ENCODE assay signal across 8 cellular contexts in the genomic region with DNA sequence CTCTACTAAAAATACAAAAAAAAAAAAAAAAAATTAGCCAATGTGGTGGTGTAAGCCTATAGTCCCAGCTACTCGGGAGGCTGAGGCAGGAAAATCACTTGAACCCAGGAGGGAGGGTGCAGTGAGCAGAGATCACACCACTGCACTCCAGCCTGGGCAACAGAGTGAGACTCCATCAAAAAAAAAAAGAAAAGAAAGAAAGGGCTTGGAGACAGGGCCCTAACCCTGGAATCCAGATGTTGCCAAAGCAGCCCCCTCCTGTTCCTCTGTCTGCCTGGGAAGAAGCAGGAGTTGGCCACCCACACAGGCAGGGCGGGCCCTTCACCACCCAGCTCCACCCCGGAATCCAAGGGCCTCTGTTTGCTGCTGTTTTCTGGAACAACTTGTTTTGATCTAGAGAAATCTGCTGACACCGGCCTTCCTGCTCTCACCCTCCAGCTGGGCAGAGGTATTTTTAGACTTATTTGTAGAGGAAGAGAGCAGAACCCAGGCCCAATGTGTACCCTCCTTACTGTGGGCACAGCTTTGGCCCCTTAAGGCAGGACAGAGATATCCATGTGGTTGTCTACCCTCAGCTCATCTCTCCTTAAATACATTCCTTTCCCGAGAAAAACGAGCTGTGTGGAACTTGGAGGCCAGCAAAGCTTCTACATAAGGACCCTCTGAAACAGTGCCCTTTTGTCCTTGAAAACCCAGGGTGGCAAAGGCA. TPM values are rescaled to one million over a fixed set of nuclear protein-coding genes. Genes with fewer than 3 reads are reported as not detected.
DNase-seq lines count a peak whose midpoint lies in the region; ATAC-seq and TF ChIP-seq lines count a peak whose summit lies in the region.

No MANE protein-coding gene starts in this region.

- 0 to 2% methylated on average over 6 of the region's 6 CpGs for whole genome bisulfite sequencing in esophagus, 2 donors
- WGBS in testis, 2 donors = 16 to 17% methylated on average over 6 of the region's 6 CpGs

- TF ChIP-seq POLR2A in GM15510 (IDR thresholded peaks at IDR 0.05; ENCODE audit: borderline replicate concordance, extremely low read depth, insufficient read length) = peak; percentile 50
- no peak for TF ChIP-seq POLR2A in testis (IDR thresholded peaks at IDR 0.05)

- peaks cover 57% of the 10 kb centered on the region for H3K4me1 Mint-ChIP-seq in activated T-cell treated with anti-CD3 and anti-CD28 coated beads, Interleukin-2, amount 50 U/mL, for 24 hours (ENCODE audit: low read depth)

- intact Hi-C loops in A673 (cut with micrococcal nuclease; ENCODE audit: unreplicated experiment) (loop anchor here (2.0 to 5.0 kb wide), 3 partner anchors 38 to 83 kb away; a partner anchor contains a TSS), testis (cut with DNase I; ENCODE audit: low total_unique reads) (loop anchor here (5.0 kb wide), 1 partner anchor 77 kb away; a partner anchor contains a TSS)

- no peaks in the 10 kb centered on the region for H3K27me3 ChIP-seq in A673 (replicated peaks; ENCODE audit: insufficient read depth, low read depth, low read length, poor library complexity)
- H3K27me3 ChIP-seq in esophagus (ENCODE audit: control insufficient read depth in 1 of 2, insufficient read depth in 2 of 2, low read length in 2 of 2) = no peaks in the 10 kb centered on the region
- H3K27me3 ChIP-seq in muscle layer of colon (ENCODE audit: control insufficient read depth in 1 of 2, insufficient read depth in 2 of 2, low read length in 2 of 2) = no peaks in the 10 kb centered on the region
- H3K27me3 ChIP-seq in testis = no peaks in the 10 kb centered on the region

- CTCF ChIA-PET in A673 (lab: Charles Lee) = interaction anchor here (0.7 to 0.8 kb wide), 2 partner anchors 77 to 440 kb away, joined by 3 to 4 read pairs; a partner anchor contains a TSS

- no peaks in the 10 kb centered on the region for H3K9me3 ChIP-seq in A673 (ENCODE audit: low read depth, low read length, poor library complexity, severe bottlenecking)
- H3K9me3 ChIP-seq in esophagus (ENCODE audit: control insufficient read depth in 2 of 2, insufficient read depth in 1 of 2, low read depth in 1 of 2, low read length in 1 of 2) = no peaks in the 10 kb centered on the region
- no peaks in the 10 kb centered on the region for H3K9me3 ChIP-seq in muscle layer of colon (ENCODE audit: low read length)
- no peaks in the 10 kb centered on the region for H3K9me3 ChIP-seq in testis

- TF ChIP-seq CTCF in A673 (conservative IDR thresholded peaks at IDR 0.05; ENCODE audit: low read depth, low read length) (no peak), testis (IDR thresholded peaks at IDR 0.05) (no peak)

- peaks cover 55% of the 10 kb centered on the region for H3K36me3 Mint-ChIP-seq in activated T-cell treated with anti-CD3 and anti-CD28 coated beads, Interleukin-2, amount 50 U/mL, for 24 hours (ENCODE audit: low read depth)

- H3K4me1 ChIP-seq in A673 (ENCODE audit: insufficient read depth, low read length, poor library complexity, severe bottlenecking) = peaks cover 76% of the 10 kb centered on the region
- peaks cover 8 to 26% of the 10 kb centered on the region in 2 donors for H3K4me1 ChIP-seq in esophagus (ENCODE audit: control insufficient read depth in 2 of 2, insufficient read depth in 2 of 2, low read length in 1 of 2)
- peaks cover 52% of the 10 kb centered on the region for H3K4me1 ChIP-seq in muscle layer of colon (ENCODE audit: insufficient read depth, low read length)
- H3K4me1 ChIP-seq in testis = peaks cover 61% of the 10 kb centered on the region

- no TSS peak for BruUV-seq in A673 (replicated peaks; lab: Mats Ljungman, UMichigan)

- DNase-seq in A673 (ENCODE audit: low spot score) (peak; percentile 98), NCI-H526 treated with DMSO at 0.1 percent for 48 hours (lab: John Stamatoyannopoulos, UW) (peak; percentile 55), testis (peak; percentile 93)
- DNase-seq in activated T-cell treated with anti-CD3 and anti-CD28 coated beads, Interleukin-2, amount 50 U/mL, for 24 hours = peak; percentile 80

- peak overlapping the region; percentile 100 for H3K27ac Mint-ChIP-seq in activated T-cell treated with anti-CD3 and anti-CD28 coated beads, Interleukin-2, amount 50 U/mL, for 24 hours

- peak overlapping the region; percentile 89 for H3K9ac ChIP-seq in muscle layer of colon (ENCODE audit: low read length)

- POLR2A ChIA-PET in A673 (lab: Charles Lee; ENCODE audit: low non-redundant PET) = interaction anchor here (0.5 to 1.9 kb wide), 12 partner anchors 10 to 427 kb away, joined by 3 to 21 read pairs (median 4); a partner anchor contains a TSS

- H3K36me3 ChIP-seq in A673 (ENCODE audit: insufficient read depth, low read length, poor library complexity, severe bottlenecking) (peaks cover 13% of the 10 kb centered on the region), esophagus (ENCODE audit: control insufficient read depth in 2 of 2, insufficient read depth in 2 of 2, low read length in 1 of 2) (peaks cover 0 to 2% of the 10 kb centered on the region in 2 donors), muscle layer of colon (ENCODE audit: insufficient read depth, low read length) (peaks cover 6% of the 10 kb centered on the region), testis (ENCODE audit: low read depth, missing control alignments) (no peaks in the 10 kb centered on the region)

- H3K4me3 Mint-ChIP-seq in activated T-cell treated with anti-CD3 and anti-CD28 coated beads, Interleukin-2, amount 50 U/mL, for 24 hours = peak overlapping the region; percentile 100

- ATAC-seq in GM19397 (IDR thresholded peaks at IDR 0.05; ENCODE audit: unreplicated experiment) = no peak

- peaks cover 2% of the 10 kb centered on the region for H3K27me3 Mint-ChIP-seq in activated T-cell treated with anti-CD3 and anti-CD28 coated beads, Interleukin-2, amount 50 U/mL, for 24 hours

- no peaks in the 10 kb centered on the region for H3K9me3 Mint-ChIP-seq in activated T-cell treated with anti-CD3 and anti-CD28 coated beads, Interleukin-2, amount 50 U/mL, for 24 hours

- H3K27ac ChIP-seq in A673 (ENCODE audit: low read depth, low read length, poor library complexity, severe bottlenecking) (peak overlapping the region; percentile 100), esophagus (ENCODE audit: low read depth in 2 of 2, low read length in 1 of 2) (peak overlapping the region; percentile 99), muscle layer of colon (ENCODE audit: low read depth, low read length) (peak overlapping the region; percentile 100), testis (peak overlapping the region; percentile 94 to 96)

- H3K4me3 ChIP-seq in A673 (ENCODE audit: low read depth, low read length, poor library complexity, severe bottlenecking) (peak overlapping the region; percentile 31), esophagus (ENCODE audit: low read depth in 1 of 2, low read length in 2 of 2) (peak overlapping the region; percentile 42 to 100), muscle layer of colon (ENCODE audit: low read depth in 1 of 2, low read length in 2 of 2) (peak overlapping the region in 1 of 2 donors; percentile 53), testis (peak overlapping the region in 1 of 2 donors; percentile 11)

RNA-seq across cellular contexts. Expression of a gene that starts 2.7 kb away (rescaled TPM):
- total RNA-seq in A673 (2021) (196 and 211 TPM in 2 replicates), testis (100 to 1,000 TPM; 230 to 243 TPM)
- polyA plus RNA-seq in esophagus (1,000 to 10,000 TPM in 1 of 2 donors, 100 to 1,000 TPM in 1; 536 to 1,203 TPM), testis (ENCODE audit: insufficient read depth, low read depth, low replicate concordance) (189 TPM)

RNA-seq across cellular contexts. Expression of a gene that starts 33.5 kb away (rescaled TPM):
- total RNA-seq in A673 (2021) = 43.2 and 51.1 TPM in 2 replicates
- 10 to 100 TPM; 25.2 to 27.8 TPM for polyA plus RNA-seq in esophagus
- 100 to 1,000 TPM in 1 of 2 donors, 10 to 100 TPM in 1; 92.5 to 118 TPM for total RNA-seq in testis
- polyA plus RNA-seq in testis (ENCODE audit: insufficient read depth, low read depth, low replicate concordance) = 31.4 TPM

RNA-seq across cellular contexts. Expression of a gene that starts 37.5 kb away (rescaled TPM):
- 5.3 and 7.4 TPM in 2 replicates for total RNA-seq in A673 (2021)
- 1 to 10 TPM; 2.4 to 6.0 TPM for polyA plus RNA-seq in esophagus
- total RNA-seq in testis = 10 to 100 TPM; 10.1 to 10.6 TPM
- 8.0 TPM for polyA plus RNA-seq in testis (ENCODE audit: insufficient read depth, low read depth, low replicate concordance)
